9 cellular contexts compared by ENCODE assay signal in genomic region chr6:27608916-27609883, GRCh38.
DNase-seq lines count a peak whose midpoint lies in the region; ATAC-seq and TF ChIP-seq lines count a peak whose summit lies in the region.
"Had no signal": no experiment of that assay in that cellular context is flagged by ENCODE, and none has a peak within 500 bp of the region (broad histone marks: within the 10 kb centered on the region; RNA-seq: fewer than 3 reads in every experiment).

No MANE protein-coding gene starts in this region.

- no peaks in the 10 kb centered on the region for H3K4me1 ChIP-seq in tibial artery

- no peaks in the 10 kb centered on the region for H3K9me3 ChIP-seq in tibial artery

- no peak overlapping the region for H3K4me3 ChIP-seq in NB4 (ENCODE audit: low read depth, low read length)
- H3K4me3 ChIP-seq in tibial artery = no peak overlapping the region

- peak; percentile 38 for DNase-seq in activated CD4-positive, alpha-beta T cell treated with anti-CD3 and anti-CD28 coated beads, Interleukin-2, amount 10 ng/mL, durations not matched to agents 7 days and 5 days
- no peak for DNase-seq in activated CD4-positive, alpha-beta T cell treated with anti-CD3 and anti-CD28 coated beads for 48 hours
- peak; percentile 83 for DNase-seq in NB4 (ENCODE audit: low read depth)
- peak; percentile 30 to 85 for DNase-seq in T47D (ENCODE audit: low read depth in 1 of 2, low spot score in 1 of 2)
- no peak for DNase-seq in neural crest cell (ENCODE audit: low read depth, low spot score)
- DNase-seq in tibial artery = no peak
- DNase-seq: activated naive CD8-positive, alpha-beta T cell treated with anti-CD3 and anti-CD28 coated beads, Interleukin-2, amount 10 ng/mL, durations not matched to agents 7 days and 5 days had no signal

- H3K4me3 Mint-ChIP-seq in activated CD4-positive, alpha-beta T cell treated with anti-CD3 and anti-CD28 coated beads, Interleukin-2, amount 10 ng/mL, durations not matched to agents 7 days and 5 days = no peak overlapping the region
- H3K4me3 Mint-ChIP-seq in neural crest cell = peak overlapping the region; percentile 59
- H3K4me3 Mint-ChIP-seq: activated naive CD8-positive, alpha-beta T cell treated with anti-CD3 and anti-CD28 coated beads, Interleukin-2, amount 10 ng/mL, durations not matched to agents 7 days and 5 days had no signal

- ATAC-seq in GM18858 (IDR thresholded peaks at IDR 0.05; ENCODE audit: unreplicated experiment) = no peak
- no peak for ATAC-seq in GM21576 (IDR thresholded peaks at IDR 0.05; ENCODE audit: unreplicated experiment)

- peaks cover 19% of the 10 kb centered on the region for H3K4me1 Mint-ChIP-seq in activated CD4-positive, alpha-beta T cell treated with anti-CD3 and anti-CD28 coated beads, Interleukin-2, amount 10 ng/mL, durations not matched to agents 7 days and 5 days
- H3K4me1 Mint-ChIP-seq in neural crest cell = peaks cover 24% of the 10 kb centered on the region

- H3K27ac Mint-ChIP-seq in activated CD4-positive, alpha-beta T cell treated with anti-CD3 and anti-CD28 coated beads, Interleukin-2, amount 10 ng/mL, durations not matched to agents 7 days and 5 days = no peak overlapping the region
- H3K27ac Mint-ChIP-seq in neural crest cell (ENCODE audit: unreplicated experiment) = no peak overlapping the region
- H3K27ac Mint-ChIP-seq: activated naive CD8-positive, alpha-beta T cell treated with anti-CD3 and anti-CD28 coated beads, Interleukin-2, amount 10 ng/mL, durations not matched to agents 7 days and 5 days had no signal

- TF ChIP-seq CTCF in NB4 (IDR thresholded peaks at IDR 0.05; ENCODE audit: low read depth, low read length) (peak; percentile 92), neural crest cell (conservative IDR thresholded peaks at IDR 0.05) (peak; percentile 78), tibial artery (IDR thresholded peaks at IDR 0.05) (no peak)

- POLR2A ChIA-PET in activated CD4-positive, alpha-beta T cell treated with anti-CD3 and anti-CD28 coated beads, Interleukin-2, amount 10 ng/mL, durations not matched to agents 7 days and 5 days (lab: Charles Lee) = no interaction called here

- CTCF ChIA-PET in activated CD4-positive, alpha-beta T cell treated with anti-CD3 and anti-CD28 coated beads, Interleukin-2, amount 10 ng/mL, durations not matched to agents 7 days and 5 days (lab: Charles Lee) = interaction anchor here (0.5 to 1.8 kb wide), 4 partner anchors 8 to 89 kb away, joined by 3 to 4 read pairs (median 4); no protein-coding TSS in a partner anchor

- in situ Hi-C loops in T47D (cut with HindIII; ENCODE audit: low pct_unique_long_range_greater_than_20kb, low sequenced_read_pairs) = no loop called here

- H3K36me3 Mint-ChIP-seq in activated CD4-positive, alpha-beta T cell treated with anti-CD3 and anti-CD28 coated beads, Interleukin-2, amount 10 ng/mL, durations not matched to agents 7 days and 5 days (ENCODE audit: low read depth) = no peaks in the 10 kb centered on the region
- no peaks in the 10 kb centered on the region for H3K36me3 Mint-ChIP-seq in neural crest cell (ENCODE audit: low read depth)
- H3K36me3 Mint-ChIP-seq: activated naive CD8-positive, alpha-beta T cell treated with anti-CD3 and anti-CD28 coated beads, Interleukin-2, amount 10 ng/mL, durations not matched to agents 7 days and 5 days had no signal

- no peaks in the 10 kb centered on the region for H3K9me3 Mint-ChIP-seq in activated CD4-positive, alpha-beta T cell treated with anti-CD3 and anti-CD28 coated beads, Interleukin-2, amount 10 ng/mL, durations not matched to agents 7 days and 5 days
- H3K9me3 Mint-ChIP-seq in neural crest cell = no peaks in the 10 kb centered on the region
- H3K9me3 Mint-ChIP-seq: activated naive CD8-positive, alpha-beta T cell treated with anti-CD3 and anti-CD28 coated beads, Interleukin-2, amount 10 ng/mL, durations not matched to agents 7 days and 5 days had no signal

- H3K36me3 ChIP-seq in tibial artery = no peaks in the 10 kb centered on the region

- intact Hi-C loops in tibial artery (cut with DNase I; ENCODE audit: low total_unique reads) = no loop called here

- peaks cover 39% of the 10 kb centered on the region for H3K27me3 Mint-ChIP-seq in activated CD4-positive, alpha-beta T cell treated with anti-CD3 and anti-CD28 coated beads, Interleukin-2, amount 10 ng/mL, durations not matched to agents 7 days and 5 days
- H3K27me3 Mint-ChIP-seq in neural crest cell (ENCODE audit: low read depth) = peaks cover 51% of the 10 kb centered on the region

- peaks cover 0 to 27% of the 10 kb centered on the region in 2 donors for H3K27me3 ChIP-seq in tibial artery

- no peak overlapping the region for H3K27ac ChIP-seq in tibial artery

- no peak for TF ChIP-seq POLR2A in NB4 (IDR thresholded peaks at IDR 0.05; ENCODE audit: extremely low read depth, insufficient read length)

Comparison
In these comparisons a context has a peak if more than half of its experiments do, and no peak if none do; other contexts are left out.
1. DNase-seq: peak in activated CD4-positive, alpha-beta T cell treated with anti-CD3 and anti-CD28 coated beads, Interleukin-2, amount 10 ng/mL, durations not matched to agents 7 days and 5 days (single experiment), NB4 (single experiment) and T47D (2 of 2); none in activated CD4-positive, alpha-beta T cell treated with anti-CD3 and anti-CD28 coated beads for 48 hours (single experiment), neural crest cell (single experiment) and tibial artery (0 of 2).
2. CTCF ChIP-seq: peak in NB4 (single experiment) and neural crest cell (single experiment); none in tibial artery (0 of 2).